17 cellular contexts compared by ENCODE assay signal in the genomic region with DNA sequence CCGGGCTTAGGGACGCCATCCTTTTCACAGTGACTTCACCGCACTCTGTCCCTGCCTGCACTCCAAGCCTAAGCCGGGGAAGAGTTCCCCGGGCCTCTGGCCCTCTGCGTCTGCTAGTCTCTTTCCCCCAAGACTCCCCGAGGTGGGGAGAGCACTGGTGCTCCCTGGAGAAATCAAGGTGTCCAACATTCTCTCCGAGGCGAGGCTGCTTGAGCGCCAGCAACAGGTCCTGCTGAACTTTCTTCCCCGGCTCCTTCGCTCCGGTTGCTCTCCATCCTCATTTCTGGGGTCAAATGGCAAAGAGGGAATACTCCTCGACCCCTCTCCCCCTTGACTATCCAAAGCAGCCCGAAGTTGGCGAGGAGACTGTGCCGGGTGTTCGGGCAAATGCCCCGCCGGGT. TPM values are rescaled to one million over a fixed set of nuclear protein-coding genes. Genes with fewer than 3 reads are reported as not detected.
A peak's percentile ranks its signal among the peaks of the same experiment; 100 is the strongest.
DNase-seq lines count a peak whose midpoint lies in the region; ATAC-seq and TF ChIP-seq lines count a peak whose summit lies in the region.
"Had no signal": no experiment of that assay in that cellular context is flagged by ENCODE, and none has a peak within 500 bp of the region (broad histone marks: within the 10 kb centered on the region; RNA-seq: fewer than 3 reads in every experiment).

No MANE protein-coding gene starts in this region.

- H3K27me3 ChIP-seq in iPS-20b (ENCODE audit: insufficient read depth, low read length) = peaks cover 100% of the 10 kb centered on the region
- no peaks in the 10 kb centered on the region for H3K27me3 ChIP-seq in skeletal muscle satellite cell (ENCODE audit: control insufficient read depth, insufficient read depth, low read length)
- H3K27me3 ChIP-seq in PC-3 (ENCODE audit: low read length) = no peaks in the 10 kb centered on the region

- no peak overlapping the region for H2AFZ ChIP-seq in PC-3 (ENCODE audit: low read length)
- H2AFZ ChIP-seq: parathyroid adenoma had no signal

- no peak for TF ChIP-seq CTCF in chondrocyte (IDR thresholded peaks at IDR 0.05)
- no peak for TF ChIP-seq CTCF in PC-3 (conservative IDR thresholded peaks at IDR 0.05; ENCODE audit: low read depth, low read length)
- no peak for TF ChIP-seq CTCF in glutamatergic neuron (IDR thresholded peaks at IDR 0.05; ENCODE audit: partially characterized antibody, unreplicated experiment)

- ATAC-seq in PC-3 = no peak
- ATAC-seq: T-helper 17 cell had no signal

- BruUV-seq in PC-3 (replicated peaks; lab: Mats Ljungman, UMichigan) = no TSS peak

- H3K4me1 ChIP-seq in ES-I3 (ENCODE audit: insufficient read depth, low read length) = peaks cover 11% of the 10 kb centered on the region
- H3K4me1 ChIP-seq in iPS-20b (ENCODE audit: insufficient read depth, low read length) = no peaks in the 10 kb centered on the region; the same call in 1 of the 2 replicates
- peaks cover 30% of the 10 kb centered on the region for H3K4me1 ChIP-seq in skeletal muscle satellite cell (ENCODE audit: control insufficient read depth, insufficient read depth, low read length)
- peaks cover 6% of the 10 kb centered on the region for H3K4me1 ChIP-seq in PC-3 (ENCODE audit: insufficient read depth, low read length)
- H3K4me1 ChIP-seq: parathyroid adenoma had no signal

- H3K9me3 Mint-ChIP-seq in chondrocyte (ENCODE audit: low read depth) = no peaks in the 10 kb centered on the region
- peaks cover 5% of the 10 kb centered on the region for H3K9me3 Mint-ChIP-seq in glutamatergic neuron (ENCODE audit: unreplicated experiment)

- CTCF ChIA-PET in PC-3 (lab: Charles Lee) = no interaction called here

- H3K4me2 ChIP-seq in skeletal muscle satellite cell (ENCODE audit: low read length) = peak overlapping the region; percentile 86
- no peak overlapping the region for H3K4me2 ChIP-seq in PC-3 (ENCODE audit: low read length)

- POLR2A ChIA-PET in PC-3 (lab: Charles Lee; ENCODE audit: unreplicated experiment) = no interaction called here

- H3K27me3 Mint-ChIP-seq in chondrocyte (ENCODE audit: low read depth) (peaks cover 20% of the 10 kb centered on the region), glutamatergic neuron (ENCODE audit: unreplicated experiment) (peaks cover 33% of the 10 kb centered on the region)

- no peaks in the 10 kb centered on the region for H3K36me3 ChIP-seq in ES-I3 (ENCODE audit: insufficient read depth, low read length)
- no peaks in the 10 kb centered on the region for H3K36me3 ChIP-seq in iPS-20b (ENCODE audit: insufficient read depth, low read depth, low read length)
- H3K36me3 ChIP-seq in skeletal muscle satellite cell (ENCODE audit: insufficient read depth, low read length) = no peaks in the 10 kb centered on the region
- H3K36me3 ChIP-seq in PC-3 (ENCODE audit: low read depth, low read length) = no peaks in the 10 kb centered on the region

- no peaks in the 10 kb centered on the region for H4K20me1 ChIP-seq in PC-3 (ENCODE audit: low read length)

- intact Hi-C loops in PC-3 (cut with micrococcal nuclease) = loop anchor here (10.0 kb wide), 1 partner anchor 875 kb away; no protein-coding TSS in a partner anchor

- H3K9ac ChIP-seq in ES-I3 (ENCODE audit: low read depth, low read length) (peak overlapping the region; percentile 45; the same call in 1 of the 2 replicates), iPS-20b (ENCODE audit: low read depth, low read length) (no peak overlapping the region), skeletal muscle satellite cell (ENCODE audit: low read depth, low read length) (no peak overlapping the region), PC-3 (ENCODE audit: low read length) (no peak overlapping the region)
- H3K9ac ChIP-seq: parathyroid adenoma had no signal

- DNase-seq in chondrocyte (ENCODE audit: low spot score) = no peak
- DNase-seq in PC-3 = no peak
- no peak for DNase-seq in glutamatergic neuron
- no peak for DNase-seq in HUDEP-2 (lab: John Stamatoyannopoulos, UW; ENCODE audit: unreplicated experiment in 76 of 76)
- no peak for DNase-seq in NK-92 (lab: John Stamatoyannopoulos, UW; ENCODE audit: unreplicated experiment)
- DNase-seq: activated CD4-positive, alpha-beta T cell treated with anti-CD3 and anti-CD28 coated beads for 48 hours; activated T-cell treated with anti-CD3 and anti-CD28 coated beads, Interleukin-2, amount 50 U/mL, for 48 hours; effector CD4-positive, alpha-beta T cell; hippocampal formation; NCI-H1092; stimulated activated CD4-positive, alpha-beta T cell treated with anti-CD3 and anti-CD28 coated beads, Interleukin-1b, Interleukin-23, amount 100 ng/mL, for 48 hours; T-helper 17 cell had no signal

- H3K27ac Mint-ChIP-seq in chondrocyte (ENCODE audit: unreplicated experiment) (no peak overlapping the region), glutamatergic neuron (ENCODE audit: unreplicated experiment) (no peak overlapping the region)
- H3K27ac Mint-ChIP-seq: B cell had no signal

- peaks cover 50% of the 10 kb centered on the region for H3K4me1 Mint-ChIP-seq in chondrocyte (ENCODE audit: low read depth)
- H3K4me1 Mint-ChIP-seq in glutamatergic neuron (ENCODE audit: low read depth, unreplicated experiment) = peaks cover 6% of the 10 kb centered on the region

- no peaks in the 10 kb centered on the region for H3K9me3 ChIP-seq in ES-I3 (ENCODE audit: control insufficient read depth, insufficient read depth, low read length)
- H3K9me3 ChIP-seq in iPS-20b (ENCODE audit: insufficient read depth, low read depth, low read length) = no peaks in the 10 kb centered on the region; the same call in 1 of the 2 replicates
- H3K9me3 ChIP-seq in skeletal muscle satellite cell (replicated peaks; ENCODE audit: low read length) = no peaks in the 10 kb centered on the region
- H3K9me3 ChIP-seq in PC-3 (ENCODE audit: low read length) = no peaks in the 10 kb centered on the region

- H3K79me2 ChIP-seq in PC-3 (ENCODE audit: low read length) = no peaks in the 10 kb centered on the region

- no peaks in the 10 kb centered on the region for H3F3A ChIP-seq in PC-3 (ENCODE audit: low read length, unreplicated experiment)

- H3K4me3 Mint-ChIP-seq in chondrocyte (ENCODE audit: unreplicated experiment) (peak overlapping the region; percentile 63), glutamatergic neuron (ENCODE audit: unreplicated experiment) (no peak overlapping the region)
- H3K4me3 Mint-ChIP-seq: B cell, T-helper 17 cell had no signal

- H3K4me3 ChIP-seq in iPS-20b (ENCODE audit: low read length) (peak overlapping the region; percentile 56), skeletal muscle satellite cell (ENCODE audit: low read length) (peak overlapping the region; percentile 82), PC-3 (ENCODE audit: low read length) (no peak overlapping the region)

- H3K9me2 ChIP-seq in PC-3 (replicated peaks; ENCODE audit: low read length) = no peaks in the 10 kb centered on the region

- H3K36me3 Mint-ChIP-seq in chondrocyte (ENCODE audit: low read depth) (peaks cover 7% of the 10 kb centered on the region), glutamatergic neuron (ENCODE audit: unreplicated experiment) (no peaks in the 10 kb centered on the region)

- H3K27ac ChIP-seq in iPS-20b (ENCODE audit: low read length) = no peak overlapping the region
- H3K27ac ChIP-seq in PC-3 (ENCODE audit: low read length) = no peak overlapping the region
- H3K27ac ChIP-seq: parathyroid adenoma had no signal

RNA-seq across cellular contexts. Expression of gene NR2F2, which starts 28.9 kb away (rescaled TPM):
- total RNA-seq in chondrocyte = 151 to 169 TPM (median 167 TPM) in 3 replicates
- total RNA-seq in skeletal muscle satellite cell (2012; rRNA removed) = 9.9 and 10.0 TPM in 2 replicates
- 19.0 and 19.6 TPM in 2 replicates for total RNA-seq in PC-3 (2014; rRNA removed)
- 1.9 TPM for total RNA-seq in glutamatergic neuron (ENCODE audit: unreplicated experiment)
- total RNA-seq: B cell, T-helper 17 cell had no signal
